In genomic region chr3:195095035-195095703, GRCh38 we compare ENCODE assay signal across 9 cellular contexts.
A peak's percentile ranks its signal among the peaks of the same experiment; 100 is the strongest.
DNase-seq lines count a peak whose midpoint lies in the region; ATAC-seq and TF ChIP-seq lines count a peak whose summit lies in the region.
"Had no signal": no experiment of that assay in that cellular context is flagged by ENCODE, and none has a peak within 500 bp of the region (broad histone marks: within the 10 kb centered on the region; RNA-seq: fewer than 3 reads in every experiment).

No MANE protein-coding gene starts in this region.

- TF ChIP-seq CTCF in DND-41 (IDR thresholded peaks at IDR 0.05; ENCODE audit: borderline replicate concordance, extremely low read depth, low read length, poor library complexity, severe bottlenecking) (no peak), fibroblast of villous mesenchyme (IDR thresholded peaks at IDR 0.05; ENCODE audit: insufficient read depth, low read depth, low read length) (no peak)

- H3K27ac ChIP-seq in DND-41 (ENCODE audit: low read length): no peak overlapping the region

- 0 out of 3 replicates have a peak, but pooled peaks have one; percentile 27 for ATAC-seq in DND-41 (ENCODE audit: insufficient read depth, low read depth)
- ATAC-seq in HG03139 (IDR thresholded peaks at IDR 0.05; ENCODE audit: unreplicated experiment): peak; percentile 59

- H3K9me3 ChIP-seq in DND-41 (ENCODE audit: insufficient read depth, low read length, severe bottlenecking): no peaks in the 10 kb centered on the region

- H3K9ac ChIP-seq in DND-41 (ENCODE audit: low read depth, low read length): no peak overlapping the region

- H3K4me2 ChIP-seq in DND-41 (ENCODE audit: insufficient read depth, low read length): no peak overlapping the region

- TF ChIP-seq POLR2A in GM19099 (IDR thresholded peaks at IDR 0.05; ENCODE audit: extremely low read depth, insufficient read length, low read depth): peak; percentile 49

- H4K20me1 ChIP-seq in DND-41 (ENCODE audit: insufficient read depth, low read length): no peaks in the 10 kb centered on the region

- H2AFZ ChIP-seq in DND-41 (ENCODE audit: low read depth, low read length): no peak overlapping the region

- DNase-seq in DND-41 (no peak), fibroblast of villous mesenchyme (ENCODE audit: low read depth) (peak; percentile 13), medulla oblongata (ENCODE audit: extremely low spot score) (no peak), SIG-M5 treated with dmso at 0.1 percent for 504 hours (lab: John Stamatoyannopoulos, UW; ENCODE audit: unreplicated experiment) (no peak), SKM-1 treated with dmso at 0.1 percent for 144 hours (lab: John Stamatoyannopoulos, UW; ENCODE audit: unreplicated experiment) (no peak)
- no peak for DNase-seq in activated CD4-positive, alpha-beta T cell treated with anti-CD3 and anti-CD28 coated beads, Interleukin-2, amount 50 U/mL, for 1 hour
- DNase-seq: stimulated activated CD4-positive, alpha-beta T cell treated with anti-CD3 and anti-CD28 coated beads, Interleukin-4, amount 100 ng/mL, for 4 hours had no signal

- peaks cover 8% of the 10 kb centered on the region; the same call in 1 of the 2 replicates for H3K4me1 ChIP-seq in DND-41 (ENCODE audit: insufficient read depth, low read length)

- H3K4me3 ChIP-seq in DND-41 (ENCODE audit: low read depth in 1 of 2, low read length in 2 of 2): no peak overlapping the region
- no peak overlapping the region for H3K4me3 ChIP-seq in fibroblast of villous mesenchyme (ENCODE audit: low read depth, low read length)

- H3K79me2 ChIP-seq in DND-41 (ENCODE audit: insufficient read depth, low read length): no peaks in the 10 kb centered on the region

- H3K27me3 ChIP-seq in DND-41 (ENCODE audit: insufficient read depth, low read length, poor library complexity): no peaks in the 10 kb centered on the region

- H3K36me3 ChIP-seq in DND-41 (ENCODE audit: insufficient read depth, low read length): no peaks in the 10 kb centered on the region
